ENCODE assay signal across 1 cellular context in the genomic region with DNA sequence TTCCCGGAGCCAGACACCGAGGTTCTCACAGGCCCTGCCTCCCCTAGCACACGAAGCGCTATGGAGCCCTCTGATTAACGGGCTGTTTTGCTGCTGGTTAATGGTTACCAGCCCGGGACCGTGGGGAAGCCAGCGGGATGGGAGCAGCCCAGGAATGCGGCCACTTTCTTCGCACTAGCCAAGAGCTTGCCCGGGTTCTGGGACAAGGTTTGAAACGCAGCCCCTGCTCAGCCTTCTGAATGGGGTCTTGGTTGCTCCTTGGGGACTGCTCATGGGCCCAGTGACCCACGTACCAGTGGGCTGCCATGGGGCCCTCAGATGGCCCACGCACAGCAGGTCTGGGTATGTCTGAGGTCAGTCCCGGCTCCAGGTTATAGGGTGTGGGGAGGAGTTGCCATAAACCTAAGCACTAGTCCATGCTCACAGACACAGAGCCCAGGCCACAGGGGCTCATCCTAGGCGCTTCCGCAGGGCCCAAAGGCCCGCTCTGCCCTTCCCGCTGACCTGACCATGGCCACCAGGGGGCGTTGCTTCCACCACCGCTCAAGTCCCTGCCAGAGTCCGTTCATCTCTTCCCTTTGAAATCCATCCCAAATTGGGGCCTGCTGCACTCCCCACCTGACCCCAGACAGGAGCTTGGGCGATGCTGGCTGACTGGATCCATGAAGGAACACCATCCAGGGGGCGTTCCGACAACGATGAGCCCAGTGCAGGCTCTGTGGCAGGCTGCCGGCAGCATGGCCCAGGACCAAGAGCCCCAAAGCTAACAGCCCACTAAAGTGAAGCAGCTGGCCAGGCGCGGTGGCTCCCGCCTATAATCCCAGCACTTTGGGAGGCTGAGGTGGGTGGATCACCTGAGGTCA.
TF ChIP-seq lines count a peak whose summit lies in the region.

No MANE protein-coding gene starts in this region.

TF ChIP-seq in HepG2, 621 proteins besides CTCF, POLR2A, EP300 and RAD21 (continued from another document and continues in another):
- TF ChIP-seq, protein P1, sequence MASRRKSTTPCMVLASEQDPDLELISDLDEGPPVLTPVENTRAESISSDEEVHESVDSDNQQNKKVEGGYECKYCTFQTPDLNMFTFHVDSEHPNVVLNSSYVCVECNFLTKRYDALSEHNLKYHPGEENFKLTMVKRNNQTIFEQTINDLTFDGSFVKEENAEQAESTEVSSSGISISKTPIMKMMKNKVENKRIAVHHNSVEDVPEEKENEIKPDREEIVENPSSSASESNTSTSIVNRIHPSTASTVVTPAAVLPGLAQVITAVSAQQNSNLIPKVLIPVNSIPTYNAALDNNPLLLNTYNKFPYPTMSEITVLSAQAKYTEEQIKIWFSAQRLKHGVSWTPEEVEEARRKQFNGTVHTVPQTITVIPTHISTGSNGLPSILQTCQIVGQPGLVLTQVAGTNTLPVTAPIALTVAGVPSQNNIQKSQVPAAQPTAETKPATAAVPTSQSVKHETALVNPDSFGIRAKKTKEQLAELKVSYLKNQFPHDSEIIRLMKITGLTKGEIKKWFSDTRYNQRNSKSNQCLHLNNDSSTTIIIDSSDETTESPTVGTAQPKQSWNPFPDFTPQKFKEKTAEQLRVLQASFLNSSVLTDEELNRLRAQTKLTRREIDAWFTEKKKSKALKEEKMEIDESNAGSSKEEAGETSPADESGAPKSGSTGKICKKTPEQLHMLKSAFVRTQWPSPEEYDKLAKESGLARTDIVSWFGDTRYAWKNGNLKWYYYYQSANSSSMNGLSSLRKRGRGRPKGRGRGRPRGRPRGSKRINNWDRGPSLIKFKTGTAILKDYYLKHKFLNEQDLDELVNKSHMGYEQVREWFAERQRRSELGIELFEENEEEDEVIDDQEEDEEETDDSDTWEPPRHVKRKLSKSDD (CRISPR knock-in tag; IDR thresholded peaks at IDR 0.05; ENCODE audit: low read depth): no peak
- no peak for TF ChIP-seq BCL6 (CRISPR knock-in tag; IDR thresholded peaks at IDR 0.05)
- TF ChIP-seq, protein P2, sequence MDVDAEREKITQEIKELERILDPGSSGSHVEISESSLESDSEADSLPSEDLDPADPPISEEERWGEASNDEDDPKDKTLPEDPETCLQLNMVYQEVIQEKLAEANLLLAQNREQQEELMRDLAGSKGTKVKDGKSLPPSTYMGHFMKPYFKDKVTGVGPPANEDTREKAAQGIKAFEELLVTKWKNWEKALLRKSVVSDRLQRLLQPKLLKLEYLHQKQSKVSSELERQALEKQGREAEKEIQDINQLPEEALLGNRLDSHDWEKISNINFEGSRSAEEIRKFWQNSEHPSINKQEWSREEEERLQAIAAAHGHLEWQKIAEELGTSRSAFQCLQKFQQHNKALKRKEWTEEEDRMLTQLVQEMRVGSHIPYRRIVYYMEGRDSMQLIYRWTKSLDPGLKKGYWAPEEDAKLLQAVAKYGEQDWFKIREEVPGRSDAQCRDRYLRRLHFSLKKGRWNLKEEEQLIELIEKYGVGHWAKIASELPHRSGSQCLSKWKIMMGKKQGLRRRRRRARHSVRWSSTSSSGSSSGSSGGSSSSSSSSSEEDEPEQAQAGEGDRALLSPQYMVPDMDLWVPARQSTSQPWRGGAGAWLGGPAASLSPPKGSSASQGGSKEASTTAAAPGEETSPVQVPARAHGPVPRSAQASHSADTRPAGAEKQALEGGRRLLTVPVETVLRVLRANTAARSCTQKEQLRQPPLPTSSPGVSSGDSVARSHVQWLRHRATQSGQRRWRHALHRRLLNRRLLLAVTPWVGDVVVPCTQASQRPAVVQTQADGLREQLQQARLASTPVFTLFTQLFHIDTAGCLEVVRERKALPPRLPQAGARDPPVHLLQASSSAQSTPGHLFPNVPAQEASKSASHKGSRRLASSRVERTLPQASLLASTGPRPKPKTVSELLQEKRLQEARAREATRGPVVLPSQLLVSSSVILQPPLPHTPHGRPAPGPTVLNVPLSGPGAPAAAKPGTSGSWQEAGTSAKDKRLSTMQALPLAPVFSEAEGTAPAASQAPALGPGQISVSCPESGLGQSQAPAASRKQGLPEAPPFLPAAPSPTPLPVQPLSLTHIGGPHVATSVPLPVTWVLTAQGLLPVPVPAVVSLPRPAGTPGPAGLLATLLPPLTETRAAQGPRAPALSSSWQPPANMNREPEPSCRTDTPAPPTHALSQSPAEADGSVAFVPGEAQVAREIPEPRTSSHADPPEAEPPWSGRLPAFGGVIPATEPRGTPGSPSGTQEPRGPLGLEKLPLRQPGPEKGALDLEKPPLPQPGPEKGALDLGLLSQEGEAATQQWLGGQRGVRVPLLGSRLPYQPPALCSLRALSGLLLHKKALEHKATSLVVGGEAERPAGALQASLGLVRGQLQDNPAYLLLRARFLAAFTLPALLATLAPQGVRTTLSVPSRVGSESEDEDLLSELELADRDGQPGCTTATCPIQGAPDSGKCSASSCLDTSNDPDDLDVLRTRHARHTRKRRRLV (CRISPR knock-in tag; IDR thresholded peaks at IDR 0.05): no peak
- no peak for TF ChIP-seq RARG (CRISPR knock-in tag; IDR thresholded peaks at IDR 0.05; ENCODE audit: low read depth)
- TF ChIP-seq HNRNPK (IDR thresholded peaks at IDR 0.05; ENCODE audit: low read depth, low read length, poor library complexity, severe bottlenecking): no peak
- no peak for TF ChIP-seq ZFP37 (CRISPR knock-in tag; IDR thresholded peaks at IDR 0.05; ENCODE audit: borderline replicate concordance)
- peak; percentile 18 for TF ChIP-seq SRSF1 (optimal IDR thresholded peaks at IDR 0.05; ENCODE audit: low read depth, low read length)
- TF ChIP-seq ZFX (CRISPR knock-in tag; IDR thresholded peaks at IDR 0.05; ENCODE audit: low read depth): peak; percentile 60
- TF ChIP-seq, protein P3, sequence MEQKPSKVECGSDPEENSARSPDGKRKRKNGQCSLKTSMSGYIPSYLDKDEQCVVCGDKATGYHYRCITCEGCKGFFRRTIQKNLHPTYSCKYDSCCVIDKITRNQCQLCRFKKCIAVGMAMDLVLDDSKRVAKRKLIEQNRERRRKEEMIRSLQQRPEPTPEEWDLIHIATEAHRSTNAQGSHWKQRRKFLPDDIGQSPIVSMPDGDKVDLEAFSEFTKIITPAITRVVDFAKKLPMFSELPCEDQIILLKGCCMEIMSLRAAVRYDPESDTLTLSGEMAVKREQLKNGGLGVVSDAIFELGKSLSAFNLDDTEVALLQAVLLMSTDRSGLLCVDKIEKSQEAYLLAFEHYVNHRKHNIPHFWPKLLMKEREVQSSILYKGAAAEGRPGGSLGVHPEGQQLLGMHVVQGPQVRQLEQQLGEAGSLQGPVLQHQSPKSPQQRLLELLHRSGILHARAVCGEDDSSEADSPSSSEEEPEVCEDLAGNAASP (CRISPR knock-in tag; IDR thresholded peaks at IDR 0.05; ENCODE audit: borderline replicate concordance): 0 out of 2 replicates have a peak, but pooled peaks have one; percentile 19
- TF ChIP-seq, protein P4, sequence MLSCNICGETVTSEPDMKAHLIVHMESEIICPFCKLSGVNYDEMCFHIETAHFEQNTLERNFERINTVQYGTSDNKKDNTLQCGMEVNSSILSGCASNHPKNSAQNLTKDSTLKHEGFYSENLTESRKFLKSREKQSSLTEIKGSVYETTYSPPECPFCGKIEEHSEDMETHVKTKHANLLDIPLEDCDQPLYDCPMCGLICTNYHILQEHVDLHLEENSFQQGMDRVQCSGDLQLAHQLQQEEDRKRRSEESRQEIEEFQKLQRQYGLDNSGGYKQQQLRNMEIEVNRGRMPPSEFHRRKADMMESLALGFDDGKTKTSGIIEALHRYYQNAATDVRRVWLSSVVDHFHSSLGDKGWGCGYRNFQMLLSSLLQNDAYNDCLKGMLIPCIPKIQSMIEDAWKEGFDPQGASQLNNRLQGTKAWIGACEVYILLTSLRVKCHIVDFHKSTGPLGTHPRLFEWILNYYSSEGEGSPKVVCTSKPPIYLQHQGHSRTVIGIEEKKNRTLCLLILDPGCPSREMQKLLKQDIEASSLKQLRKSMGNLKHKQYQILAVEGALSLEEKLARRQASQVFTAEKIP (CRISPR knock-in tag; IDR thresholded peaks at IDR 0.05; ENCODE audit: borderline replicate concordance): no peak
- TF ChIP-seq E2F1 (CRISPR knock-in tag; IDR thresholded peaks at IDR 0.05): no peak
- 0 out of 2 replicates have a peak, but pooled peaks have one; percentile 19 for TF ChIP-seq ZNF33B (CRISPR knock-in tag; IDR thresholded peaks at IDR 0.05)
- TF ChIP-seq ZNF549 (CRISPR knock-in tag; IDR thresholded peaks at IDR 0.05): no peak
- TF ChIP-seq SALL2 (CRISPR knock-in tag; IDR thresholded peaks at IDR 0.05): no peak
- no peak; the same call in 1 of the 2 replicates for TF ChIP-seq GABPA (IDR thresholded peaks at IDR 0.05; ENCODE audit: low read depth, low read length)
- TF ChIP-seq GABPA (CRISPR knock-in tag; IDR thresholded peaks at IDR 0.05; ENCODE audit: low read depth): no peak
- no peak for TF ChIP-seq MIER2 (CRISPR knock-in tag; IDR thresholded peaks at IDR 0.05)
- TF ChIP-seq PRMT3 (CRISPR knock-in tag; IDR thresholded peaks at IDR 0.05; ENCODE audit: borderline replicate concordance, low read depth): no peak
- no peak for TF ChIP-seq MLXIP (CRISPR knock-in tag; IDR thresholded peaks at IDR 0.05; ENCODE audit: borderline replicate concordance)
- no peak for TF ChIP-seq ZNF235 (CRISPR knock-in tag; IDR thresholded peaks at IDR 0.05; ENCODE audit: borderline replicate concordance)
- TF ChIP-seq HMGXB3 (CRISPR knock-in tag; IDR thresholded peaks at IDR 0.05; ENCODE audit: borderline replicate concordance): no peak; the same call in 1 of the 2 replicates
- TF ChIP-seq ZNF691 (CRISPR knock-in tag; IDR thresholded peaks at IDR 0.05; ENCODE audit: borderline replicate concordance, low read depth): no peak
- TF ChIP-seq CREM (IDR thresholded peaks at IDR 0.05): no peak
- no peak for TF ChIP-seq CREM (CRISPR knock-in tag; IDR thresholded peaks at IDR 0.05)
- TF ChIP-seq ARNTL (CRISPR knock-in tag; IDR thresholded peaks at IDR 0.05): 0 out of 2 replicates have a peak, but pooled peaks have one; percentile 15
- TF ChIP-seq, protein P5, sequence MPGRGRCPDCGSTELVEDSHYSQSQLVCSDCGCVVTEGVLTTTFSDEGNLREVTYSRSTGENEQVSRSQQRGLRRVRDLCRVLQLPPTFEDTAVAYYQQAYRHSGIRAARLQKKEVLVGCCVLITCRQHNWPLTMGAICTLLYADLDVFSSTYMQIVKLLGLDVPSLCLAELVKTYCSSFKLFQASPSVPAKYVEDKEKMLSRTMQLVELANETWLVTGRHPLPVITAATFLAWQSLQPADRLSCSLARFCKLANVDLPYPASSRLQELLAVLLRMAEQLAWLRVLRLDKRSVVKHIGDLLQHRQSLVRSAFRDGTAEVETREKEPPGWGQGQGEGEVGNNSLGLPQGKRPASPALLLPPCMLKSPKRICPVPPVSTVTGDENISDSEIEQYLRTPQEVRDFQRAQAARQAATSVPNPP (CRISPR knock-in tag; IDR thresholded peaks at IDR 0.05): no peak
- no peak for TF ChIP-seq ZNF138 (CRISPR knock-in tag; IDR thresholded peaks at IDR 0.05; ENCODE audit: low read depth)
- TF ChIP-seq PHF21A (CRISPR knock-in tag; IDR thresholded peaks at IDR 0.05): 0 out of 2 replicates have a peak, but pooled peaks have one; percentile 4
